ENCODE assay signal across 7 cellular contexts in genomic region chr11:69166186-69167115, GRCh38. TPM values are rescaled to one million over a fixed set of nuclear protein-coding genes. Genes with fewer than 3 reads are reported as not detected.
DNase-seq lines count a peak whose midpoint lies in the region; FAIRE-seq and TF ChIP-seq lines count a peak whose summit lies in the region.

No MANE protein-coding gene starts in this region.

- H3K9ac ChIP-seq in KMS-11 (peak overlapping the region; percentile 38; the same call in 1 of the 2 replicates), fibroblast of lung (ENCODE audit: insufficient read depth, low read length) (peak overlapping the region; percentile 27)

- no peaks in the 10 kb centered on the region for H3K9me3 ChIP-seq in fibroblast of lung (ENCODE audit: control insufficient read depth, insufficient read depth, low read depth, low read length)

- peak overlapping the region; percentile 56 for H3K27ac ChIP-seq in KMS-11
- H3K27ac ChIP-seq in fibroblast of lung (ENCODE audit: insufficient read depth, low read length): no peak overlapping the region

- H3K79me2 ChIP-seq in KMS-11 (ENCODE audit: insufficient read depth, low read depth): no peaks in the 10 kb centered on the region
- H3K79me2 ChIP-seq in fibroblast of lung (ENCODE audit: control insufficient read depth, insufficient read depth, low read length): no peaks in the 10 kb centered on the region

- FAIRE-seq in GM18507 (lab: Jason Lieb, UNC): peak; percentile 91

- DNase-seq in GM18507 (ENCODE audit: extremely low spot score, insufficient read length, low read depth) (peak; percentile 85), H7 (peak; percentile 83), fibroblast of lung (ENCODE audit: low read depth in 2 of 2) (peak; percentile 84 to 89), retina (peak; percentile 33), NCI-H82 (lab: John Stamatoyannopoulos, UW) (no peak)
- peak; percentile 43 for DNase-seq in activated CD4-positive, CD25-positive, alpha-beta regulatory T cell treated with anti-CD3 and anti-CD28 coated beads, Interleukin-2, amount 50 U/mL, for 72 hours

- TF ChIP-seq CTCF in KMS-11 (conservative IDR thresholded peaks at IDR 0.05; ENCODE audit: low read depth, low read length): 0 out of 2 replicates have a peak, but pooled peaks have one; percentile 15
- TF ChIP-seq CTCF in fibroblast of lung (conservative IDR thresholded peaks at IDR 0.05 in 1 of 2, IDR thresholded peaks at IDR 0.05 in 1 of 2; ENCODE audit: low read depth in 1 of 2, low read length in 2 of 2): peak; percentile 26 to 42

- H2AFZ ChIP-seq in KMS-11 (ENCODE audit: low read depth) (peak overlapping the region; percentile 88), fibroblast of lung (ENCODE audit: low read length) (no peak overlapping the region)

- H3K4me3 ChIP-seq in H7 (ENCODE audit: insufficient read depth, low read depth, low read length) (no peak overlapping the region), KMS-11 (IDR thresholded peaks at IDR 0.05; ENCODE audit: insufficient read depth, low read depth, low read length) (no peak overlapping the region), fibroblast of lung (replicated peaks in 1 of 4; ENCODE audit: control extremely low read depth in 1 of 4, insufficient read depth in 1 of 4, low read depth in 3 of 4, low read length in 4 of 4) (no peak overlapping the region)

- H4K20me1 ChIP-seq in KMS-11 (ENCODE audit: insufficient read depth) (no peaks in the 10 kb centered on the region), fibroblast of lung (ENCODE audit: control insufficient read depth, extremely low read depth, insufficient read depth, low read length) (no peaks in the 10 kb centered on the region)

- H3K4me2 ChIP-seq in KMS-11 (peak overlapping the region; percentile 55), fibroblast of lung (ENCODE audit: extremely low read depth, insufficient read depth, low read length) (peak overlapping the region; percentile 54)

- H3K27me3 ChIP-seq in H7 (ENCODE audit: control insufficient read depth, insufficient read depth, low read length) (no peaks in the 10 kb centered on the region; the same call in 1 of the 2 replicates), KMS-11 (ENCODE audit: insufficient read depth, low read depth) (no peaks in the 10 kb centered on the region; the same call in 1 of the 2 replicates), fibroblast of lung (ENCODE audit: control insufficient read depth, insufficient read depth, low read length) (peaks cover under 1% of the 10 kb centered on the region)

- H3K4me1 ChIP-seq in KMS-11 (ENCODE audit: low read depth, poor library complexity, severe bottlenecking) (peaks cover 20% of the 10 kb centered on the region), fibroblast of lung (ENCODE audit: control insufficient read depth, extremely low read depth, insufficient read depth, low read length) (peaks cover 10% of the 10 kb centered on the region)

- H3K36me3 ChIP-seq in H7 (replicated peaks; ENCODE audit: control insufficient read depth, insufficient read depth, low read length) (no peaks in the 10 kb centered on the region), KMS-11 (ENCODE audit: insufficient read depth) (no peaks in the 10 kb centered on the region), fibroblast of lung (ENCODE audit: control insufficient read depth, insufficient read depth, low read length) (no peaks in the 10 kb centered on the region)

RNA-seq across cellular contexts. Expression of gene SMIM38, which starts 10.7 kb away (rescaled TPM):
- total RNA-seq in H7 (2014; rRNA removed; shearing (Covaris generic)): 0.28 and 0.67 TPM in 2 replicates
- total RNA-seq in fibroblast of lung: 0.33 and 0.51 TPM in 2 replicates
- 0.06 TPM in 1 of 2 replicates, not detected in the other for polyA plus RNA-seq in fibroblast of lung
- polyA plus RNA-seq in fibroblast of lung (2012): not detected in 2 replicates
- not detected in 2 replicates for polyA minus RNA-seq in fibroblast of lung (ENCODE audit: low replicate concordance)
